ENCODE assay signal across 15 cellular contexts in the genomic region with DNA sequence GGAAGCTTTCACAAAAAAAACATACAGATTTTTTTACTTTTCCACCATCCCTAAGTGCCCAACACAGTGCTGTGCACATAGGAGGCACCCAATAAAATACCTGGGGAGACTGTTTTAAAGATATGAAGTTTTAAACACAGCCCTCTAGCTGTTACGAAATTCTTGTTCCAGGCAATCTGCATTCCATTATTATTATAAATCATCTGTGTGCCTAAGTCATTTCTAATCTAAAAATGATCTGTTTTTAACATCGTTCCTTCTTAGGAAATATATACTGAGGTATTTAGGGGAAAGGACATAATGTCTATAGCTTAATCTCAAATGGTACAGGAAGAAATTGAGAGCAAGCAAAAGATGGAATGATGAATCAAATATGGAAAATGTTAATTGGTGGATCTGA. TPM values are rescaled to one million over a fixed set of nuclear protein-coding genes. Genes with fewer than 3 reads are reported as not detected.
"Had no signal": no experiment of that assay in that cellular context is flagged by ENCODE, and none has a peak within 500 bp of the region (broad histone marks: within the 10 kb centered on the region; RNA-seq: fewer than 3 reads in every experiment).

No MANE protein-coding gene starts in this region.

- DNase-seq: activated gamma-delta T cell treated with Interleukin-2 at 50 U/mL for 16 hours; activated T-cell treated with anti-CD3 and anti-CD28 coated beads, Interleukin-2, amount 50 U/mL, for 24 hours; brain microvascular endothelial cell; cerebellar nuclear complex; dermis blood vessel endothelial cell; left colon; lower lobe of right lung; psoas muscle; spleen; stimulated activated naive CD8-positive, alpha-beta T cell treated with anti-CD3 and anti-CD28 coated beads, Interleukin-15, amount 100 ng/mL, for 72 hours; upper lobe of left lung had no signal

- H3K4me1 Mint-ChIP-seq: neural progenitor cell; stimulated activated naive CD8-positive, alpha-beta T cell treated with anti-CD3 and anti-CD28 coated beads, Interleukin-15, amount 100 ng/mL, for 72 hours had no signal

- H3K27me3 Mint-ChIP-seq: activated naive CD8-positive, alpha-beta T cell; activated T-cell treated with anti-CD3 and anti-CD28 coated beads, Interleukin-2, amount 50 U/mL, for 24 hours; stimulated activated naive CD8-positive, alpha-beta T cell treated with anti-CD3 and anti-CD28 coated beads, Interleukin-15, amount 100 ng/mL, for 72 hours had no signal

- H3K9me3 Mint-ChIP-seq: activated T-cell treated with anti-CD3 and anti-CD28 coated beads, Interleukin-2, amount 50 U/mL, for 24 hours; stimulated activated naive CD8-positive, alpha-beta T cell treated with anti-CD3 and anti-CD28 coated beads, Interleukin-15, amount 100 ng/mL, for 72 hours had no signal

- H3K27ac Mint-ChIP-seq: activated naive CD8-positive, alpha-beta T cell; mesothelial cell of epicardium; neural progenitor cell; stimulated activated naive CD8-positive, alpha-beta T cell treated with anti-CD3 and anti-CD28 coated beads, Interleukin-15, amount 100 ng/mL, for 72 hours had no signal

- H3K4me3 Mint-ChIP-seq: activated naive CD8-positive, alpha-beta T cell; activated T-cell treated with anti-CD3 and anti-CD28 coated beads, Interleukin-2, amount 50 U/mL, for 24 hours; mesothelial cell of epicardium; neural progenitor cell; stimulated activated naive CD8-positive, alpha-beta T cell treated with anti-CD3 and anti-CD28 coated beads, Interleukin-15, amount 100 ng/mL, for 72 hours had no signal

RNA-seq across cellular contexts. Expression of gene C9orf153, which starts 55.6 kb away (rescaled TPM):
- total RNA-seq: dermis blood vessel endothelial cell, epithelial cell of proximal tubule had no signal
